15 cellular contexts compared by ENCODE assay signal in genomic region chr1:53111073-53111556, GRCh38. TPM values are rescaled to one million over a fixed set of nuclear protein-coding genes. Genes with fewer than 3 reads are reported as not detected.
DNase-seq lines count a peak whose midpoint lies in the region; ATAC-seq, FAIRE-seq and TF ChIP-seq lines count a peak whose summit lies in the region.
"Had no signal": no experiment of that assay in that cellular context is flagged by ENCODE, and none has a peak within 500 bp of the region (broad histone marks: within the 10 kb centered on the region; RNA-seq: fewer than 3 reads in every experiment).

No MANE protein-coding gene starts in this region.

- no peak overlapping the region for H3K56ac ChIP-seq in H1 (replicated peaks; ENCODE audit: insufficient read length, low read depth, low read length)

- peak overlapping the region; percentile 61; the same call in 1 of the 2 replicates for H2BK20ac ChIP-seq in H1 (ENCODE audit: low read length)

- no peak overlapping the region for H2BK15ac ChIP-seq in H1 (ENCODE audit: low read length)

- TF ChIP-seq RAD21 in H1 (IDR thresholded peaks at IDR 0.05 in 1 of 2, conservative IDR thresholded peaks at IDR 0.05 in 1 of 2; ENCODE audit: low read depth in 2 of 2, low read length in 2 of 2), result no peak

- H3K79me2 ChIP-seq in GM23338 (replicated peaks; ENCODE audit: insufficient read depth), result no peaks in the 10 kb centered on the region
- H3K79me2 ChIP-seq in H1 (ENCODE audit: control insufficient read depth in 1 of 2, insufficient read depth in 2 of 2, low read length in 2 of 2), result no peaks in the 10 kb centered on the region

- no TSS peak for BruUV-seq in Panc1 (replicated peaks; lab: Mats Ljungman, UMichigan)

- no peak for FAIRE-seq in H1 (lab: Jason Lieb, UNC)

- H2BK120ac ChIP-seq in H1 (replicated peaks; ENCODE audit: low read depth, low read length), result no peak overlapping the region

- H3K27ac Mint-ChIP-seq in GM23338 (no peak overlapping the region), neural crest cell (ENCODE audit: unreplicated experiment) (peak overlapping the region; percentile 47)
- H3K27ac Mint-ChIP-seq: endodermal cell had no signal

- H3K23me2 ChIP-seq in H1 (ENCODE audit: low read depth, low read length), result no peaks in the 10 kb centered on the region

- TF ChIP-seq EP300 in H1 (IDR thresholded peaks at IDR 0.05; ENCODE audit: borderline replicate concordance in 1 of 2, low read depth in 2 of 2, low read length in 2 of 2), result no peak

- no peaks in the 10 kb centered on the region for H3K27me3 ChIP-seq in GM23338 (ENCODE audit: insufficient read depth)
- H3K27me3 ChIP-seq in Panc1 (ENCODE audit: control insufficient read depth, insufficient read depth, low read length), result no peaks in the 10 kb centered on the region
- peaks cover 0 to 3% (median 0%) of the 10 kb centered on the region in 4 experiments; a peak in 1 of 7 replicates for H3K27me3 ChIP-seq in H1 (replicated peaks in 1 of 4; ENCODE audit: control insufficient read depth in 3 of 4, extremely low read depth in 1 of 4, insufficient read depth in 3 of 4, low read length in 3 of 4)
- peaks cover 6% of the 10 kb centered on the region; the same call in 1 of the 2 replicates for H3K27me3 ChIP-seq in H7 (ENCODE audit: control insufficient read depth, insufficient read depth, low read length)

- H2BK12ac ChIP-seq in H1 (ENCODE audit: low read depth, low read length), result 0 out of 2 replicates have a peak overlapping the region, but pooled peaks have one; percentile 80

- H3K79me1 ChIP-seq in H1 (ENCODE audit: low read depth, low read length), result no peaks in the 10 kb centered on the region

- H3K14ac ChIP-seq in H1 (ENCODE audit: insufficient read length), result no peak overlapping the region

- H3K36me3 ChIP-seq in GM23338 (ENCODE audit: insufficient read depth) (no peaks in the 10 kb centered on the region), Panc1 (ENCODE audit: control insufficient read depth, insufficient read depth, low read length) (no peaks in the 10 kb centered on the region), H1 (ENCODE audit: control insufficient read depth in 2 of 4, insufficient read depth in 4 of 4, low read length in 3 of 4) (no peaks in the 10 kb centered on the region), H7 (replicated peaks; ENCODE audit: control insufficient read depth, insufficient read depth, low read length) (no peaks in the 10 kb centered on the region)

- peaks cover 9% of the 10 kb centered on the region for H3K27me3 Mint-ChIP-seq in GM23338 (ENCODE audit: insufficient read depth, low read depth, poor library complexity)
- H3K27me3 Mint-ChIP-seq in neural crest cell (ENCODE audit: low read depth), result no peaks in the 10 kb centered on the region

- H3K36me3 Mint-ChIP-seq in GM23338 (ENCODE audit: low read depth) (no peaks in the 10 kb centered on the region; the same call in 2 of the 3 replicates), neural crest cell (ENCODE audit: low read depth) (no peaks in the 10 kb centered on the region)
- H3K36me3 Mint-ChIP-seq: CD14-positive monocyte, natural killer cell had no signal

- no peak overlapping the region for H2AK5ac ChIP-seq in H1 (ENCODE audit: low read depth, low read length)

- intact Hi-C loops in Panc1 (cut with micrococcal nuclease; ENCODE audit: unreplicated experiment), result no loop called here

- ATAC-seq in GM23338 (no peak), Panc1 (no peak), HG02623 (IDR thresholded peaks at IDR 0.05; ENCODE audit: unreplicated experiment) (no peak), GM18870 (IDR thresholded peaks at IDR 0.05; ENCODE audit: unreplicated experiment) (no peak)

- H2BK5ac ChIP-seq in H1 (ENCODE audit: low read depth, low read length), result peak overlapping the region; percentile 24; the same call in 1 of the 2 replicates

- CTCF ChIA-PET in Panc1 (lab: Charles Lee), result no interaction called here
- CTCF ChIA-PET in H1 (lab: Charles Lee; ENCODE audit: partially characterized antibody), result interaction anchor here (1.0 to 2.9 kb wide), 4 partner anchors 44 to 75 kb away, joined by 3 to 11 read pairs (median 6); no protein-coding TSS in a partner anchor

- H3K18ac ChIP-seq in H1 (ENCODE audit: extremely low read depth, low read length), result no peak overlapping the region

- H3K27ac ChIP-seq in GM23338 (ENCODE audit: low read depth) (no peak overlapping the region), Panc1 (ENCODE audit: low read length) (0 out of 2 replicates have a peak overlapping the region, but pooled peaks have one; percentile 30), H1 (ENCODE audit: low read depth, low read length) (no peak overlapping the region)

- H3K9ac ChIP-seq in H1 (replicated peaks in 1 of 4; ENCODE audit: extremely low read depth in 1 of 4, low read depth in 3 of 4, low read length in 3 of 4), result no peak overlapping the region

- H3K4me3 ChIP-seq in GM23338, result no peak overlapping the region
- no peak overlapping the region for H3K4me3 ChIP-seq in Panc1 (ENCODE audit: low read depth in 2 of 2, low read length in 2 of 2)
- no peak overlapping the region for H3K4me3 ChIP-seq in H1 (ENCODE audit: extremely low read depth in 1 of 4, insufficient read depth in 2 of 4, low read depth in 3 of 4, low read length in 4 of 4)
- H3K4me3 ChIP-seq in H7 (ENCODE audit: insufficient read depth, low read depth, low read length), result no peak overlapping the region

- DNase-seq in GM23338 (ENCODE audit: low spot score) (no peak), Panc1 (ENCODE audit: low read depth, low spot score) (no peak), H1 (ENCODE audit: low read depth in 1 of 2, low spot score in 2 of 2) (no peak), neural crest cell (ENCODE audit: low read depth, low spot score) (no peak), HK-2 (ENCODE audit: unreplicated experiment) (no peak), H7 (no peak)
- DNase-seq: activated CD4-positive, alpha-beta T cell treated with anti-CD3 and anti-CD28 coated beads for 4 hours; endodermal cell; natural killer cell; NCI-H1436; NCI-H82 had no signal

- H3K9me2 ChIP-seq in GM23338 (ENCODE audit: insufficient read depth), result no peaks in the 10 kb centered on the region

- WGBS in H1 (ENCODE audit: extremely low coverage in 1 of 2, insufficient coverage in 1 of 2, insufficient read length in 1 of 2, insufficient replicate concordance in 2 of 2, low coverage in 1 of 2, low lambda C conversion rate in 2 of 2, missing lambda C conversion rate in 1 of 2), 2 experiments, result 89% methylated on average over 10 of the region's 10 CpGs; no CpG with 5 or more reads in 1 of the 2 experiments

- no peaks in the 10 kb centered on the region for H3K9me3 ChIP-seq in Panc1 (ENCODE audit: control insufficient read depth, insufficient read depth, low read depth, low read length)
- peaks cover 0 to 4% of the 10 kb centered on the region in 2 experiments; a peak in 2 of 4 replicates for H3K9me3 ChIP-seq in H1 (ENCODE audit: insufficient read depth in 2 of 2, low read depth in 1 of 2, low read length in 1 of 2)

- no peak overlapping the region for H3K4ac ChIP-seq in H1 (replicated peaks; ENCODE audit: insufficient read length, low read depth, low read length)

- H3K4me3 Mint-ChIP-seq in GM23338 (no peak overlapping the region; the same call in 2 of the 3 replicates), neural crest cell (no peak overlapping the region)
- H3K4me3 Mint-ChIP-seq: endodermal cell, natural killer cell had no signal

- no peak overlapping the region for H3K4me2 ChIP-seq in GM23338
- H3K4me2 ChIP-seq in H1 (ENCODE audit: insufficient read depth in 1 of 2, low read depth in 2 of 2, low read length in 2 of 2), result no peak overlapping the region

- H3K4me1 Mint-ChIP-seq in GM23338 (peaks cover 24% of the 10 kb centered on the region), neural crest cell (peaks cover 20% of the 10 kb centered on the region)

- 0 out of 3 replicates have a peak, but pooled peaks cover 5% of the 10 kb centered on the region for H3K9me3 Mint-ChIP-seq in GM23338
- no peaks in the 10 kb centered on the region for H3K9me3 Mint-ChIP-seq in neural crest cell
- H3K9me3 Mint-ChIP-seq: natural killer cell had no signal

- POLR2A ChIA-PET in Panc1 (lab: Charles Lee), result no interaction called here
- POLR2A ChIA-PET in H1 (lab: Charles Lee; ENCODE audit: partially characterized antibody), result no interaction called here

- TF ChIP-seq CTCF in GM23338 (conservative IDR thresholded peaks at IDR 0.05; ENCODE audit: low read depth in 2 of 2) (no peak), Panc1 (IDR thresholded peaks at IDR 0.05) (no peak), H1 (IDR thresholded peaks at IDR 0.05; ENCODE audit: control extremely low read depth in 1 of 3, insufficient read depth in 1 of 3, low read depth in 1 of 3, low read length in 3 of 3) (no peak), neural crest cell (conservative IDR thresholded peaks at IDR 0.05) (no peak)

- no peak overlapping the region for H4K5ac ChIP-seq in H1 (ENCODE audit: insufficient read length, low read depth, low read length)

- H2AFZ ChIP-seq in GM23338 (peak overlapping the region; percentile 52), H1 (ENCODE audit: low read length) (no peak overlapping the region)

- H4K20me1 ChIP-seq in GM23338 (replicated peaks; ENCODE audit: insufficient read depth) (no peaks in the 10 kb centered on the region), H1 (replicated peaks in 1 of 2; ENCODE audit: control insufficient read depth in 1 of 2, insufficient read depth in 2 of 2, low read length in 2 of 2) (no peaks in the 10 kb centered on the region)

- no peak overlapping the region for H3K23ac ChIP-seq in H1 (ENCODE audit: insufficient read length)

- in situ Hi-C loops in Panc1 (cut with HindIII; ENCODE audit: low pct_unique_long_range_greater_than_20kb, low sequenced_read_pairs), result no loop called here

- H4K8ac ChIP-seq in H1 (ENCODE audit: extremely low read depth, insufficient read depth, low read length), result no peak overlapping the region

- H3F3A ChIP-seq in GM23338 (replicated peaks; ENCODE audit: low read depth), result no peaks in the 10 kb centered on the region

- peaks cover 12% of the 10 kb centered on the region for H3K4me1 ChIP-seq in GM23338 (ENCODE audit: insufficient read depth)
- H3K4me1 ChIP-seq in Panc1 (ENCODE audit: control insufficient read depth, insufficient read depth, low read length), result peaks cover 35% of the 10 kb centered on the region
- H3K4me1 ChIP-seq in H1 (replicated peaks in 1 of 4; ENCODE audit: control insufficient read depth in 3 of 4, insufficient read depth in 4 of 4, low read length in 3 of 4), result peaks cover 0 to 12% (median 3%) of the 10 kb centered on the region in 4 experiments; a peak in 5 of 7 replicates

- peak overlapping the region; percentile 58 for H4K91ac ChIP-seq in H1 (replicated peaks; ENCODE audit: insufficient read length, low read length)

- no peak for TF ChIP-seq POLR2A in H1 (IDR thresholded peaks at IDR 0.05; ENCODE audit: control extremely low read depth in 1 of 2, low read depth in 2 of 2, low read length in 2 of 2)

RNA-seq across cellular contexts. Expression of gene SLC1A7, which starts 31.3 kb away (rescaled TPM):
- not detected in 2 replicates for total RNA-seq in GM23338 (2014; rRNA removed; shearing (Covaris generic))
- polyA plus RNA-seq in GM23338 (2016; fragmentation: Nextera tagmentation; extraction: Ambion mirVana), result not detected in 2 replicates
- 0.31 TPM for total RNA-seq in Panc1 (2021; ENCODE audit: unreplicated experiment)
- 0.67 TPM for polyA plus RNA-seq in Panc1 (2012; ENCODE audit: insufficient read length)
- total RNA-seq in H1 (2021; fragmentation: NEBNext Ultra II Directional; extraction: Animal tissue kit (Norgen Biotek cat#: 25700)), result not detected in 2 replicates
- polyA plus RNA-seq in H1 (2011; rRNA removed), result 0.03 TPM in 1 of 2 replicates, not detected in the other
- not detected for polyA plus RNA-seq in H1 (2011; cell fraction: cytosol; rRNA removed)
- 0.10 TPM for polyA plus RNA-seq in H1 (2011; cell fraction: nucleus; rRNA removed)
- not detected in 4 replicates for polyA plus RNA-seq in H1 (2012, experiment 1 of 2)
- polyA plus RNA-seq in H1 (2012, experiment 2 of 2), result not detected
- not detected for polyA plus RNA-seq in H1 (2013, experiment 1 of 2)
- polyA plus RNA-seq in H1 (2013, experiment 2 of 2), result not detected
- polyA minus RNA-seq in H1 (2011; rRNA and poly(A)+ RNA removed), result not detected in 2 replicates
- not detected for polyA minus RNA-seq in H1 (2011; cell fraction: cytosol; rRNA and poly(A)+ RNA removed)
- polyA minus RNA-seq in H1 (2011; cell fraction: nucleus; rRNA and poly(A)+ RNA removed), result not detected
- not detected in 2 replicates for total RNA-seq in neural crest cell
- total RNA-seq in H7 (2014; rRNA removed; shearing (Covaris generic)), result 0.18 TPM in 1 of 2 replicates, not detected in the other
- total RNA-seq: SK-MEL-5 had no signal
- polyA plus RNA-seq: CD14-positive monocyte had no signal

RNA-seq across cellular contexts. Expression of gene PODN, which starts 49.1 kb away (rescaled TPM):
- total RNA-seq in GM23338 (2014; rRNA removed; shearing (Covaris generic)), result 0.24 and 1.0 TPM in 2 replicates
- 0.16 TPM in 1 of 2 replicates, not detected in the other for polyA plus RNA-seq in GM23338 (2016; fragmentation: Nextera tagmentation; extraction: Ambion mirVana)
- 0.23 TPM for total RNA-seq in Panc1 (2021; ENCODE audit: unreplicated experiment)
- polyA plus RNA-seq in Panc1 (2012; ENCODE audit: insufficient read length), result 0.55 TPM
- 0.11 and 0.17 TPM in 2 replicates for total RNA-seq in H1 (2021; fragmentation: NEBNext Ultra II Directional; extraction: Animal tissue kit (Norgen Biotek cat#: 25700))
- 0.17 and 0.63 TPM in 2 replicates for polyA plus RNA-seq in H1 (2011; rRNA removed)
- polyA plus RNA-seq in H1 (2011; cell fraction: cytosol; rRNA removed), result 0.50 TPM
- polyA plus RNA-seq in H1 (2011; cell fraction: nucleus; rRNA removed), result 0.91 TPM
- polyA plus RNA-seq in H1 (2012, experiment 1 of 2), result 0.17 to 0.42 TPM (median 0.31 TPM) in 4 replicates
- 0.22 TPM for polyA plus RNA-seq in H1 (2012, experiment 2 of 2)
- 0.14 TPM for polyA plus RNA-seq in H1 (2013, experiment 1 of 2)
- polyA plus RNA-seq in H1 (2013, experiment 2 of 2), result 0.22 TPM
- 0.28 and 0.39 TPM in 2 replicates for polyA minus RNA-seq in H1 (2011; rRNA and poly(A)+ RNA removed)
- 1.8 TPM for polyA minus RNA-seq in H1 (2011; cell fraction: cytosol; rRNA and poly(A)+ RNA removed)
- polyA minus RNA-seq in H1 (2011; cell fraction: nucleus; rRNA and poly(A)+ RNA removed), result 0.30 TPM
- total RNA-seq in neural crest cell, result 0.43 and 0.65 TPM in 2 replicates
- not detected in 2 replicates for total RNA-seq in H7 (2014; rRNA removed; shearing (Covaris generic))
- total RNA-seq: SK-MEL-5 had no signal
- polyA plus RNA-seq: CD14-positive monocyte had no signal
